ENCODE assay signal across 10 cellular contexts in genomic region chr19:38267780-38268430, GRCh38. TPM values are rescaled to one million over a fixed set of nuclear protein-coding genes. Genes with fewer than 3 reads are reported as not detected.
DNase-seq lines count a peak whose midpoint lies in the region; ATAC-seq, FAIRE-seq and TF ChIP-seq lines count a peak whose summit lies in the region.
"Had no signal": no experiment of that assay in that cellular context is flagged by ENCODE, and none has a peak within 500 bp of the region (broad histone marks: within the 10 kb centered on the region; RNA-seq: fewer than 3 reads in every experiment).

No MANE protein-coding gene starts in this region.

- H3K27me3 Mint-ChIP-seq in activated T-cell treated with anti-CD3 and anti-CD28 coated beads, Interleukin-2, amount 50 U/mL, for 24 hours, result no peaks in the 10 kb centered on the region
- no peaks in the 10 kb centered on the region for H3K27me3 Mint-ChIP-seq in activated T-cell treated with anti-CD3 and anti-CD28 coated beads, Interleukin-2, amount 50 U/mL, for 72 hours (ENCODE audit: low read depth)
- H3K27me3 Mint-ChIP-seq in mesothelial cell of epicardium (ENCODE audit: low read depth), result peaks cover 2% of the 10 kb centered on the region
- H3K27me3 Mint-ChIP-seq in natural killer cell (ENCODE audit: low read depth in 2 of 2), result peaks cover 23 to 31% of the 10 kb centered on the region in 2 donors

- peak overlapping the region; percentile 98 for H3K4me3 ChIP-seq in bronchial epithelial cell (ENCODE audit: low read depth, low read length)
- no peak overlapping the region for H3K4me3 ChIP-seq in upper lobe of right lung

- H3K27ac ChIP-seq in upper lobe of right lung, result no peak overlapping the region

- H3K27ac Mint-ChIP-seq in activated T-cell treated with anti-CD3 and anti-CD28 coated beads, Interleukin-2, amount 50 U/mL, for 24 hours, result peak overlapping the region; percentile 41
- H3K27ac Mint-ChIP-seq in activated T-cell treated with anti-CD3 and anti-CD28 coated beads, Interleukin-2, amount 50 U/mL, for 72 hours, result no peak overlapping the region
- H3K27ac Mint-ChIP-seq in mesothelial cell of epicardium, result peak overlapping the region; percentile 93
- H3K27ac Mint-ChIP-seq in natural killer cell, result no peak overlapping the region
- H3K27ac Mint-ChIP-seq: natural killer cell treated with Interleukin-12 subunit alpha and Interleukin-12 subunit beta and Interleukin-15 and Interleukin-18, amount 100 ng/mL, for 72 hours had no signal

- no peak for TF ChIP-seq CTCF in bronchial epithelial cell (IDR thresholded peaks at IDR 0.05; ENCODE audit: insufficient read depth, low read length, severe bottlenecking)
- TF ChIP-seq CTCF in mesothelial cell of epicardium (IDR thresholded peaks at IDR 0.05; ENCODE audit: unreplicated experiment), result no peak
- no peak for TF ChIP-seq CTCF in upper lobe of right lung (IDR thresholded peaks at IDR 0.05)
- TF ChIP-seq CTCF in natural killer cell (IDR thresholded peaks at IDR 0.05), result no peak

- H3K4me1 ChIP-seq in upper lobe of right lung, result peaks cover 16% of the 10 kb centered on the region

- ATAC-seq in activated T-cell treated with anti-CD3 and anti-CD28 coated beads, Interleukin-2, amount 50 U/mL, for 72 hours (replicated peaks in 1 of 2), result no peak
- ATAC-seq in upper lobe of right lung (peak; percentile 4), HG03442 (IDR thresholded peaks at IDR 0.05; ENCODE audit: unreplicated experiment) (no peak), natural killer cell (no peak)
- ATAC-seq: natural killer cell treated with Interleukin-12 subunit alpha and Interleukin-12 subunit beta and Interleukin-15 and Interleukin-18, amount 100 ng/mL, for 72 hours had no signal

- peaks cover 43% of the 10 kb centered on the region for H3K4me1 Mint-ChIP-seq in activated T-cell treated with anti-CD3 and anti-CD28 coated beads, Interleukin-2, amount 50 U/mL, for 24 hours (ENCODE audit: low read depth)
- H3K4me1 Mint-ChIP-seq in activated T-cell treated with anti-CD3 and anti-CD28 coated beads, Interleukin-2, amount 50 U/mL, for 72 hours (ENCODE audit: low read depth), result peaks cover 71% of the 10 kb centered on the region
- peaks cover 56% of the 10 kb centered on the region for H3K4me1 Mint-ChIP-seq in mesothelial cell of epicardium
- peaks cover 12% of the 10 kb centered on the region in 2 donors for H3K4me1 Mint-ChIP-seq in natural killer cell

- no peak for DNase-seq in activated T-cell treated with anti-CD3 and anti-CD28 coated beads, Interleukin-2, amount 50 U/mL, for 24 hours
- DNase-seq in activated T-cell treated with anti-CD3 and anti-CD28 coated beads, Interleukin-2, amount 50 U/mL, for 72 hours, result no peak
- DNase-seq in bronchial epithelial cell (ENCODE audit: low read depth) (no peak), mesothelial cell of epicardium (ENCODE audit: low spot score in 2 of 2, unreplicated experiment in 2 of 2) (no peak), upper lobe of right lung (peak; percentile 76), NCI-H1105 (lab: John Stamatoyannopoulos, UW) (no peak), natural killer cell (no peak)
- DNase-seq: activated CD8-positive, alpha-beta memory T cell treated with anti-CD3 and anti-CD28 coated beads, Interleukin-2, amount 50 U/mL, for 4 hours had no signal

- peaks cover 3% of the 10 kb centered on the region for H3K36me3 ChIP-seq in bronchial epithelial cell (ENCODE audit: control insufficient read depth, insufficient read depth, low read length)
- no peaks in the 10 kb centered on the region for H3K36me3 ChIP-seq in upper lobe of right lung

- no peaks in the 10 kb centered on the region for H3K9me3 Mint-ChIP-seq in activated T-cell treated with anti-CD3 and anti-CD28 coated beads, Interleukin-2, amount 50 U/mL, for 24 hours
- no peaks in the 10 kb centered on the region for H3K9me3 Mint-ChIP-seq in activated T-cell treated with anti-CD3 and anti-CD28 coated beads, Interleukin-2, amount 50 U/mL, for 72 hours
- H3K9me3 Mint-ChIP-seq in mesothelial cell of epicardium, result no peaks in the 10 kb centered on the region
- H3K9me3 Mint-ChIP-seq in natural killer cell, result no peaks in the 10 kb centered on the region
- H3K9me3 Mint-ChIP-seq: natural killer cell treated with Interleukin-12 subunit alpha and Interleukin-12 subunit beta and Interleukin-15 and Interleukin-18, amount 100 ng/mL, for 72 hours had no signal

- H3K27me3 ChIP-seq in bronchial epithelial cell (ENCODE audit: control insufficient read depth, insufficient read depth, low read length) (no peaks in the 10 kb centered on the region), upper lobe of right lung (no peaks in the 10 kb centered on the region)

- H3K4me3 Mint-ChIP-seq in activated T-cell treated with anti-CD3 and anti-CD28 coated beads, Interleukin-2, amount 50 U/mL, for 24 hours, result no peak overlapping the region
- peak overlapping the region in 1 of 2 donors; percentile 24 for H3K4me3 Mint-ChIP-seq in activated T-cell treated with anti-CD3 and anti-CD28 coated beads, Interleukin-2, amount 50 U/mL, for 72 hours
- H3K4me3 Mint-ChIP-seq in mesothelial cell of epicardium (peak overlapping the region; percentile 92), natural killer cell (no peak overlapping the region)
- H3K4me3 Mint-ChIP-seq: natural killer cell treated with Interleukin-12 subunit alpha and Interleukin-12 subunit beta and Interleukin-15 and Interleukin-18, amount 100 ng/mL, for 72 hours had no signal

- H3K36me3 Mint-ChIP-seq in activated T-cell treated with anti-CD3 and anti-CD28 coated beads, Interleukin-2, amount 50 U/mL, for 24 hours (ENCODE audit: low read depth), result peaks cover 1% of the 10 kb centered on the region
- H3K36me3 Mint-ChIP-seq in activated T-cell treated with anti-CD3 and anti-CD28 coated beads, Interleukin-2, amount 50 U/mL, for 72 hours (ENCODE audit: insufficient read depth in 2 of 2), result peaks cover 2 to 9% of the 10 kb centered on the region in 2 donors
- H3K36me3 Mint-ChIP-seq in mesothelial cell of epicardium (no peaks in the 10 kb centered on the region), natural killer cell (no peaks in the 10 kb centered on the region)
- H3K36me3 Mint-ChIP-seq: natural killer cell treated with Interleukin-12 subunit alpha and Interleukin-12 subunit beta and Interleukin-15 and Interleukin-18, amount 100 ng/mL, for 72 hours had no signal

- intact Hi-C loops in upper lobe of right lung (cut with DNase I), result no loop called here
- intact Hi-C loops in natural killer cell (cut with micrococcal nuclease), result no loop called here

- no peaks in the 10 kb centered on the region for H3K9me3 ChIP-seq in upper lobe of right lung

- no peak for FAIRE-seq in bronchial epithelial cell (lab: Jason Lieb, UNC)

RNA-seq across cellular contexts. Expression of gene SPINT2, which starts 3.5 kb away (rescaled TPM):
- 100 to 1,000 TPM in 1 of 2 donors, 10 to 100 TPM in 1; 89.1 to 115 TPM for total RNA-seq in activated T-cell treated with anti-CD3 and anti-CD28 coated beads, Interleukin-2, amount 50 U/mL, for 72 hours
- 1,057 and 1,682 TPM in 2 replicates for total RNA-seq in bronchial epithelial cell
- total RNA-seq in mesothelial cell of epicardium, result 277 to 312 TPM (median 299 TPM) in 3 replicates
- 231 TPM for total RNA-seq in upper lobe of right lung
- total RNA-seq in natural killer cell, result 10 to 100 TPM in 1 of 3 donors, 1 to 10 TPM in 2; 2.7 to 13.7 (median 6.9) TPM

RNA-seq across cellular contexts. Expression of gene PPP1R14A, which starts 11.7 kb away (rescaled TPM):
- 1 to 10 TPM; 1.7 to 3.8 TPM for total RNA-seq in activated T-cell treated with anti-CD3 and anti-CD28 coated beads, Interleukin-2, amount 50 U/mL, for 72 hours
- total RNA-seq in bronchial epithelial cell (0.38 and 1.6 TPM in 2 replicates), mesothelial cell of epicardium (13.6 to 14.8 TPM (median 13.8 TPM) in 3 replicates), upper lobe of right lung (113 TPM), natural killer cell (1 to 10 TPM in 2 of 3 donors, not detected in 1; 1.1 to 1.6 TPM)
- total RNA-seq: natural killer cell treated with Interleukin-12 subunit alpha and Interleukin-12 subunit beta and Interleukin-15 and Interleukin-18, amount 100 ng/mL, for 72 hours had no signal

RNA-seq across cellular contexts. Expression of gene C19orf33, which starts 36.1 kb away (rescaled TPM):
- total RNA-seq in activated T-cell treated with anti-CD3 and anti-CD28 coated beads, Interleukin-2, amount 50 U/mL, for 72 hours, result not detected
- 266 and 612 TPM in 2 replicates for total RNA-seq in bronchial epithelial cell
- 4.2 to 5.9 TPM (median 4.6 TPM) in 3 replicates for total RNA-seq in mesothelial cell of epicardium
- total RNA-seq in upper lobe of right lung, result 63.0 TPM
- 1 to 10 TPM in 2 of 3 donors, not detected in 1; 1.5 to 4.0 TPM for total RNA-seq in natural killer cell
- total RNA-seq: natural killer cell treated with Interleukin-12 subunit alpha and Interleukin-12 subunit beta and Interleukin-15 and Interleukin-18, amount 100 ng/mL, for 72 hours had no signal

RNA-seq across cellular contexts. Expression of gene DPF1, which starts 43.9 kb away (rescaled TPM):
- total RNA-seq in activated T-cell treated with anti-CD3 and anti-CD28 coated beads, Interleukin-2, amount 50 U/mL, for 72 hours, result under 1 TPM; 0.65 to 0.99 TPM
- total RNA-seq in bronchial epithelial cell, result 0.13 TPM in 1 of 2 replicates, not detected in the other
- total RNA-seq in mesothelial cell of epicardium, result 3.9 to 4.2 TPM (median 4.0 TPM) in 3 replicates
- not detected for total RNA-seq in upper lobe of right lung
- not detected for total RNA-seq in natural killer cell

RNA-seq across cellular contexts. Expression of gene YIF1B, which starts 47.8 kb away (rescaled TPM):
- total RNA-seq in activated T-cell treated with anti-CD3 and anti-CD28 coated beads, Interleukin-2, amount 50 U/mL, for 72 hours, result 10 to 100 TPM; 70.3 TPM
- total RNA-seq in bronchial epithelial cell (30.0 and 51.5 TPM in 2 replicates), mesothelial cell of epicardium (29.9 to 34.1 TPM (median 31.5 TPM) in 3 replicates), upper lobe of right lung (37.3 TPM), natural killer cell (10 to 100 TPM; 23.2 to 28.4 (median 24.1) TPM)

Comparison
In these comparisons a context has a peak if more than half of its experiments do, and no peak if none do; other contexts are left out.
1. H3K27ac Mint-ChIP-seq: peak in activated T-cell treated with anti-CD3 and anti-CD28 coated beads, Interleukin-2, amount 50 U/mL, for 24 hours (single experiment) and mesothelial cell of epicardium (single experiment); none in activated T-cell treated with anti-CD3 and anti-CD28 coated beads, Interleukin-2, amount 50 U/mL, for 72 hours (single experiment) and natural killer cell (0 of 2).
2. RNA of gene SPINT2, which starts 3.5 kb away (total RNA-seq): 1,057 to 1,682 TPM in bronchial epithelial cell, 277 to 312 TPM in mesothelial cell of epicardium, 231 TPM in upper lobe of right lung (single experiment) and 89.1 to 115 TPM in activated T-cell treated with anti-CD3 and anti-CD28 coated beads, Interleukin-2, amount 50 U/mL, for 72 hours; 2.7 to 13.7 TPM in natural killer cell; every median in the first group is over 4 times any median in the second.